In the genomic region with DNA sequence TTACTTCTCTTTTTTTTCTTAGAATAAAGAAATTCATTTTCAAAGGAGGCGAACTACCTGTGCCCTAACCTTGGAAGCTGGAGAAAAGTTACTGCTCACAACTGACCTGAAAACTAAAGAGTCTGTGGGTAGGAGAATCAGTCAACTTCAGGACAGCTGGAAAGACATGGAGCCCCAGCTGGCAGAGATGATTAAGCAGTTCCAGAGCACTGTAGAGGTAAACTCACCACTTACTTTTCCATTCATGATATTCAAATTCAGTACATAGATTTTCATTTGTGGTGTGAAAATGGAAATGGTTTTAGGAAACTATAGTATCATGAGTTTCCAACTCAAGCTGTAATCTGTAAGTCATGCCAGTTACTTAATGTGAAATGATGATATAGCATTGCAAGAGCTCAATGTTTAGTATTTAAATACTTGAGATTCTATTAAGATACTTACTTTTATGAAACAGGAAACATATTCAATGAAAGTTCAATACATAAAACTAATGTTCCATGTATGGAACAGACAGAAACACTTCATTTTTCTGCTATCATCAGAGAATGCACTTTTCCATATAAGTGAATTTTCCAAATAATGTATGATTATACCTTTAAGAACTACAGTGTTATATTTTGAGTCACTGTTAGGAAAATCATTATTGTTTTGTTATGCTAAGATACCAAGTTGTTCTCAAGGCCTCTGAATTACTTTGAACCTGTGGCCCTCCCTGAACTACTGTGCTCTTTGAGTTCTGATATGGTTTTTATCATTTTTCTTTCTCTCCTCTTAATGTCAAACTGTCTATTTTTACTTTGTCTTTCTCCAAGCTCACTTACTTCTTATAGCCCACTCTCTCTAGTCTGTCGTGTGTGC, we compare ENCODE assay signal across 27 cellular contexts.
DNase-seq lines count a peak whose midpoint lies in the region; ATAC-seq and TF ChIP-seq lines count a peak whose summit lies in the region.
"Had no signal": no experiment of that assay in that cellular context is flagged by ENCODE, and none has a peak within 500 bp of the region (broad histone marks: within the 10 kb centered on the region; RNA-seq: fewer than 3 reads in every experiment).

No MANE protein-coding gene starts in this region.

- ATAC-seq in CD4-positive, CD25-positive, alpha-beta regulatory T cell (ENCODE audit: low read depth in 2 of 2): no peak
- ATAC-seq: activated CD8-positive, alpha-beta memory T cell treated with anti-CD3 and anti-CD28 coated beads, Interleukin-2, amount 10 ng/mL, durations not matched to agents 7 days and 5 days; left lung; right lobe of liver had no signal

- H3K79me2 ChIP-seq in SU-DHL-6 (ENCODE audit: insufficient read depth, low read length): no peaks in the 10 kb centered on the region

- no peaks in the 10 kb centered on the region for H3K27me3 ChIP-seq in CD4-positive, CD25-positive, alpha-beta regulatory T cell (ENCODE audit: control insufficient read depth, insufficient read depth, low read length)
- no peaks in the 10 kb centered on the region for H3K27me3 ChIP-seq in SU-DHL-6 (ENCODE audit: low read length)
- H3K27me3 ChIP-seq: ascending aorta, left lung, right lobe of liver, stomach, transverse colon had no signal

- no peak for TF ChIP-seq CTCF in SU-DHL-6 (IDR thresholded peaks at IDR 0.05; ENCODE audit: insufficient read depth, low read length, poor library complexity, severe bottlenecking)

- DNase-seq in activated CD4-positive, alpha-beta T cell treated with anti-CD3 and anti-CD28 coated beads, Interleukin-2, amount 10 ng/mL, durations not matched to agents 24 days and 14 days: no peak
- no peak for DNase-seq in activated CD4-positive, alpha-beta T cell treated with anti-CD3 and anti-CD28 coated beads, Interleukin-2, amount 50 U/mL, for 4 hours
- no peak for DNase-seq in CD4-positive, CD25-positive, alpha-beta regulatory T cell
- DNase-seq in myocyte (ENCODE audit: low read depth) (peak; percentile 37), activated gamma-delta T cell treated with Interleukin-2 at 50 U/mL for 16 hours (no peak), mucosa of gallbladder (ENCODE audit: low spot score) (no peak), GDM1 (lab: John Stamatoyannopoulos, UW) (no peak)
- DNase-seq: activated CD8-positive, alpha-beta memory T cell treated with anti-CD3 and anti-CD28 coated beads, Interleukin-2, amount 10 ng/mL, durations not matched to agents 7 days and 5 days; activated effector memory CD4-positive, alpha-beta T cell treated with anti-CD3 and anti-CD28 coated beads, Interleukin-2, amount 50 U/mL, for 16 hours; central memory CD4-positive, alpha-beta T cell; COR-L47; DMS79; left lung; NCI-H1417; NCI-H2081 treated with DMSO at 0.1 percent for 48 hours; NCI-H510A treated with DMSO at 0.1 percent for 48 hours; right lobe of liver; stomach; transverse colon; WERI-Rb-1 had no signal

- no peak overlapping the region for H3K9ac ChIP-seq in SU-DHL-6 (ENCODE audit: low read length)

- no peak overlapping the region for H3K4me2 ChIP-seq in SU-DHL-6 (ENCODE audit: low read depth, low read length, poor library complexity, severe bottlenecking)

- no peak overlapping the region for H3K4me3 ChIP-seq in CD4-positive, CD25-positive, alpha-beta regulatory T cell (ENCODE audit: low read depth, low read length)
- no peak overlapping the region for H3K4me3 ChIP-seq in SU-DHL-6 (ENCODE audit: insufficient read depth, low read length, poor library complexity, severe bottlenecking)
- H3K4me3 ChIP-seq: ascending aorta, HAP-1, left lung, right lobe of liver, stomach, transverse colon had no signal

- H4K20me1 ChIP-seq in SU-DHL-6 (ENCODE audit: low read depth, low read length): no peaks in the 10 kb centered on the region

- no peak overlapping the region for H3K27ac ChIP-seq in CD4-positive, CD25-positive, alpha-beta regulatory T cell (ENCODE audit: insufficient read depth, low read length, poor library complexity, severe bottlenecking)
- 0 out of 2 replicates have a peak overlapping the region, but pooled peaks have one; percentile 3 for H3K27ac ChIP-seq in SU-DHL-6 (ENCODE audit: low read depth, low read length)
- H3K27ac ChIP-seq: ascending aorta, epithelial cell of prostate, HL-60, left lung, right lobe of liver, stomach, transverse colon, WERI-Rb-1 had no signal

- H3K9me2 ChIP-seq in SU-DHL-6 (replicated peaks; ENCODE audit: insufficient read depth, low read length): no peaks in the 10 kb centered on the region

- peaks cover 89% of the 10 kb centered on the region for H3K36me3 ChIP-seq in CD4-positive, CD25-positive, alpha-beta regulatory T cell (ENCODE audit: control insufficient read depth, insufficient read depth, low read length)
- H3K36me3 ChIP-seq in SU-DHL-6 (ENCODE audit: low read length): peaks cover 47% of the 10 kb centered on the region

- H3K27me3 Mint-ChIP-seq in activated CD4-positive, alpha-beta T cell treated with anti-CD3 and anti-CD28 coated beads, Interleukin-2, amount 10 ng/mL, durations not matched to agents 24 days and 14 days: no peaks in the 10 kb centered on the region
- H3K27me3 Mint-ChIP-seq in CD4-positive, CD25-positive, alpha-beta regulatory T cell: no peaks in the 10 kb centered on the region
- H3K27me3 Mint-ChIP-seq: activated CD8-positive, alpha-beta memory T cell treated with anti-CD3 and anti-CD28 coated beads, Interleukin-2, amount 10 ng/mL, durations not matched to agents 7 days and 5 days had no signal

- peaks cover 13% of the 10 kb centered on the region for H3F3A ChIP-seq in SU-DHL-6 (ENCODE audit: insufficient read depth)

- no peaks in the 10 kb centered on the region for H3K9me3 ChIP-seq in CD4-positive, CD25-positive, alpha-beta regulatory T cell (ENCODE audit: control insufficient read depth in 2 of 2, low read length in 2 of 2)
- H3K9me3 ChIP-seq in SU-DHL-6 (ENCODE audit: insufficient read depth, low read length): no peaks in the 10 kb centered on the region
- H3K9me3 ChIP-seq: ascending aorta, HAP-1, left lung, right lobe of liver, stomach, transverse colon had no signal

- no peaks in the 10 kb centered on the region for H3K9me3 Mint-ChIP-seq in activated CD4-positive, alpha-beta T cell treated with anti-CD3 and anti-CD28 coated beads, Interleukin-2, amount 10 ng/mL, durations not matched to agents 24 days and 14 days
- peaks cover 0 to 1% (median 0%) of the 10 kb centered on the region in 7 donors for H3K9me3 Mint-ChIP-seq in CD4-positive, CD25-positive, alpha-beta regulatory T cell
- H3K9me3 Mint-ChIP-seq: nephron; T-helper 2 cell treated with Interferon-gamma antibody and Interleukin-4, amounts not matched to agents 5 μg/mL and 100 μg/mL, for 36 hours had no signal

- peaks cover 46% of the 10 kb centered on the region for H3K36me3 Mint-ChIP-seq in activated CD4-positive, alpha-beta T cell treated with anti-CD3 and anti-CD28 coated beads, Interleukin-2, amount 10 ng/mL, durations not matched to agents 24 days and 14 days (ENCODE audit: low read depth)
- peaks cover 62% of the 10 kb centered on the region for H3K36me3 Mint-ChIP-seq in CD4-positive, CD25-positive, alpha-beta regulatory T cell

- H3K4me1 Mint-ChIP-seq in activated CD4-positive, alpha-beta T cell treated with anti-CD3 and anti-CD28 coated beads, Interleukin-2, amount 10 ng/mL, durations not matched to agents 24 days and 14 days: peaks cover 13% of the 10 kb centered on the region
- peaks cover 0 to 9% (median 5%) of the 10 kb centered on the region in 4 donors for H3K4me1 Mint-ChIP-seq in CD4-positive, CD25-positive, alpha-beta regulatory T cell
- H3K4me1 Mint-ChIP-seq: activated CD8-positive, alpha-beta memory T cell treated with anti-CD3 and anti-CD28 coated beads, Interleukin-2, amount 10 ng/mL, durations not matched to agents 7 days and 5 days had no signal

- H3K27ac Mint-ChIP-seq in activated CD4-positive, alpha-beta T cell treated with anti-CD3 and anti-CD28 coated beads, Interleukin-2, amount 10 ng/mL, durations not matched to agents 24 days and 14 days: peak overlapping the region; percentile 48
- H3K27ac Mint-ChIP-seq in CD4-positive, CD25-positive, alpha-beta regulatory T cell: peak overlapping the region in 2 of 3 donors; percentile 21 to 38
- H3K27ac Mint-ChIP-seq: activated CD8-positive, alpha-beta memory T cell treated with anti-CD3 and anti-CD28 coated beads, Interleukin-2, amount 10 ng/mL, durations not matched to agents 7 days and 5 days; nephron; T-helper 2 cell treated with Interferon-gamma antibody and Interleukin-4, amounts not matched to agents 5 μg/mL and 100 μg/mL, for 36 hours had no signal

- no peaks in the 10 kb centered on the region for H3K4me1 ChIP-seq in CD4-positive, CD25-positive, alpha-beta regulatory T cell (ENCODE audit: control insufficient read depth, insufficient read depth, low read length, poor library complexity, severe bottlenecking)
- H3K4me1 ChIP-seq: ascending aorta, left lung, right lobe of liver, stomach, transverse colon had no signal

- no peak overlapping the region for H3K4me3 Mint-ChIP-seq in activated CD4-positive, alpha-beta T cell treated with anti-CD3 and anti-CD28 coated beads, Interleukin-2, amount 10 ng/mL, durations not matched to agents 24 days and 14 days
- peak overlapping the region in 1 of 4 donors; percentile 73 for H3K4me3 Mint-ChIP-seq in CD4-positive, CD25-positive, alpha-beta regulatory T cell
- H3K4me3 Mint-ChIP-seq: activated CD8-positive, alpha-beta memory T cell treated with anti-CD3 and anti-CD28 coated beads, Interleukin-2, amount 10 ng/mL, durations not matched to agents 7 days and 5 days; nephron; T-helper 2 cell treated with Interferon-gamma antibody and Interleukin-4, amounts not matched to agents 5 μg/mL and 100 μg/mL, for 36 hours had no signal

- intact Hi-C loops in activated CD4-positive, alpha-beta T cell treated with anti-CD3 and anti-CD28 coated beads, Interleukin-2, amount 10 ng/mL, durations not matched to agents 24 days and 14 days (cut with micrococcal nuclease): loop anchor here (5.0 kb wide), 1 partner anchor 122 kb away; no protein-coding TSS in a partner anchor

- no peak overlapping the region for H2AFZ ChIP-seq in SU-DHL-6 (ENCODE audit: low read depth, low read length, severe bottlenecking)
